Comparison of ENCODE assay signal across 32 cellular contexts in the genomic region with DNA sequence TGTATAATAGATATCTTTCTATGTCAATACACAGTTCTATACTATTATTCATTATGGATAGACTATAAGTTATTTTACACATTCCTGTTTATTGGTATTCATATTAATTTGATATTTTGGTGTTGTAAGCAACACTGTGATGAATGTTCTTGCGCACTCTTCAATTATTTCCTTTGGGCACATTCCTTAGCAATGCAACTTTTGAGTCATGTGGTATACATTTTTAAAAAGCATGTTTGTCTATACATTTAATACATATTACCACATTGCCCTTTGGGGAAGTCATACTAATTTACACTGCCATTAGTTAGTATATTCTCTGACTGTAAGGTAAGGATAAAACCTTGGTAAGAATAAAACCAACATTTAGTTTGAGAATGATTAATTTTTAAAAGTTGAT. TPM values are rescaled to one million over a fixed set of nuclear protein-coding genes. Genes with fewer than 3 reads are reported as not detected.
DNase-seq lines count a peak whose midpoint lies in the region; FAIRE-seq and TF ChIP-seq lines count a peak whose summit lies in the region.
"Had no signal": no experiment of that assay in that cellular context is flagged by ENCODE, and none has a peak within 500 bp of the region (broad histone marks: within the 10 kb centered on the region; RNA-seq: fewer than 3 reads in every experiment).

No MANE protein-coding gene starts in this region.

- H3K36me3 Mint-ChIP-seq in endodermal cell (ENCODE audit: low read depth) = peaks cover 4% of the 10 kb centered on the region
- H3K36me3 Mint-ChIP-seq: CD14-positive monocyte; CD4-positive, alpha-beta memory T cell; CD4-positive, CD25-positive, alpha-beta regulatory T cell; CD8-positive, alpha-beta memory T cell; CD8-positive, alpha-beta T cell had no signal

- no peak for FAIRE-seq in bronchial epithelial cell (lab: Jason Lieb, UNC)
- FAIRE-seq: A549, D721Med had no signal

- H3K4me3 ChIP-seq in bronchial epithelial cell (ENCODE audit: low read depth, low read length) (no peak overlapping the region), epithelial cell of esophagus (ENCODE audit: low read length) (no peak overlapping the region), endodermal cell (ENCODE audit: low read length) (no peak overlapping the region)
- H3K4me3 ChIP-seq: A549; BLaER1; BLaER1 treated with 17β-estradiol and CSF1 and Interleukin-3, amounts not matched to agents 10 nM and 100 nM had no signal

- no peak overlapping the region for H3K27ac ChIP-seq in endodermal cell (ENCODE audit: low read depth, low read length)
- H3K27ac ChIP-seq: 22Rv1; A549; BLaER1; BLaER1 treated with 17β-estradiol and CSF1 and Interleukin-3, amounts not matched to agents 10 nM and 100 nM; C4-2B had no signal

- no peak overlapping the region for H3K9ac ChIP-seq in endodermal cell (ENCODE audit: extremely low read depth, low read length, poor library complexity, severe bottlenecking)
- H3K9ac ChIP-seq: BLaER1; BLaER1 treated with 17β-estradiol and CSF1 and Interleukin-3, amounts not matched to agents 10 nM and 100 nM had no signal

- TF ChIP-seq CTCF in bronchial epithelial cell (IDR thresholded peaks at IDR 0.05; ENCODE audit: insufficient read depth, low read length, severe bottlenecking) = no peak
- no peak for TF ChIP-seq CTCF in epithelial cell of esophagus (IDR thresholded peaks at IDR 0.05; ENCODE audit: insufficient read depth, low read depth, low read length, missing control alignments)
- no peak for TF ChIP-seq CTCF in endodermal cell (conservative IDR thresholded peaks at IDR 0.05)

- H3K4me1 ChIP-seq in endodermal cell (ENCODE audit: control insufficient read depth, insufficient read depth, low read length) = peaks cover 4% of the 10 kb centered on the region
- H3K4me1 ChIP-seq: A549; BLaER1; BLaER1 treated with 17β-estradiol and CSF1 and Interleukin-3, amounts not matched to agents 10 nM and 100 nM; Caco-2 had no signal

- H3K36me3 ChIP-seq in bronchial epithelial cell (ENCODE audit: control insufficient read depth, insufficient read depth, low read length) = no peaks in the 10 kb centered on the region
- H3K36me3 ChIP-seq in endodermal cell (ENCODE audit: control insufficient read depth, insufficient read depth, low read length) = peaks cover 25% of the 10 kb centered on the region
- H3K36me3 ChIP-seq: BLaER1; BLaER1 treated with 17β-estradiol and CSF1 and Interleukin-3, amounts not matched to agents 10 nM and 100 nM had no signal

- H3K9me3 Mint-ChIP-seq in endodermal cell = no peaks in the 10 kb centered on the region
- H3K9me3 Mint-ChIP-seq: CD4-positive, alpha-beta memory T cell; CD4-positive, alpha-beta T cell; CD4-positive, CD25-positive, alpha-beta regulatory T cell; CD8-positive, alpha-beta memory T cell; CD8-positive, alpha-beta T cell had no signal

- no peak overlapping the region for H3K4me3 Mint-ChIP-seq in endodermal cell
- H3K4me3 Mint-ChIP-seq: B cell; CD14-positive monocyte; CD4-positive, alpha-beta memory T cell; CD4-positive, alpha-beta T cell; CD4-positive, CD25-positive, alpha-beta regulatory T cell; CD8-positive, alpha-beta memory T cell; CD8-positive, alpha-beta T cell had no signal

- H3K27me3 ChIP-seq in bronchial epithelial cell (ENCODE audit: control insufficient read depth, insufficient read depth, low read length) = no peaks in the 10 kb centered on the region
- H3K27me3 ChIP-seq in endodermal cell (ENCODE audit: control insufficient read depth, insufficient read depth, low read length, poor library complexity, severe bottlenecking) = no peaks in the 10 kb centered on the region
- H3K27me3 ChIP-seq: BE2C; BLaER1; BLaER1 treated with 17β-estradiol and CSF1 and Interleukin-3, amounts not matched to agents 10 nM and 100 nM had no signal

- 100% methylated on average over 1 of the region's 1 CpG; no CpG with 5 or more reads in 1 of the 2 experiments for WGBS in endodermal cell (ENCODE audit: insufficient coverage in 1 of 2, insufficient read length in 1 of 2), 2 experiments

- peak; percentile 41 for DNase-seq in bronchial epithelial cell (ENCODE audit: low read depth)
- peak; percentile 50 for DNase-seq in epithelial cell of esophagus (ENCODE audit: low read depth)
- DNase-seq in foreskin melanocyte = no peak
- no peak for DNase-seq in endodermal cell
- DNase-seq: 8988T; ACHN; AML-193; BE2C; C1 segment of cervical spinal cord; Caco-2; Calu3; CD4-positive, alpha-beta memory T cell; CD4-positive, alpha-beta T cell; CD4-positive, CD25-positive, alpha-beta regulatory T cell; CD8-positive, alpha-beta memory T cell; CD8-positive, alpha-beta T cell; COR-L47; DMS 273 treated with DMSO at 0.1 percent for 48 hours; DMS153; DMS53; DMS79; DMS79 treated with DMSO at 0.1 percent for 48 hours; DND-41; EL had no signal

- H3K27ac Mint-ChIP-seq in endodermal cell = no peak overlapping the region
- H3K27ac Mint-ChIP-seq: B cell; CD14-positive monocyte; CD4-positive, alpha-beta memory T cell; CD4-positive, alpha-beta T cell; CD4-positive, CD25-positive, alpha-beta regulatory T cell; CD8-positive, alpha-beta memory T cell; CD8-positive, alpha-beta T cell had no signal

- no peaks in the 10 kb centered on the region for H3K9me3 ChIP-seq in endodermal cell (ENCODE audit: control insufficient read depth, low read length)
- H3K9me3 ChIP-seq: A549; BE2C; BLaER1; BLaER1 treated with 17β-estradiol and CSF1 and Interleukin-3, amounts not matched to agents 10 nM and 100 nM; Caco-2 had no signal

- H3K27me3 Mint-ChIP-seq in endodermal cell (ENCODE audit: insufficient read depth) = no peaks in the 10 kb centered on the region

- peaks cover 6% of the 10 kb centered on the region for H3K4me1 Mint-ChIP-seq in endodermal cell
- H3K4me1 Mint-ChIP-seq: B cell; CD14-positive monocyte; CD4-positive, alpha-beta memory T cell; CD4-positive, CD25-positive, alpha-beta regulatory T cell; CD8-positive, alpha-beta memory T cell had no signal

RNA-seq across cellular contexts. Expression of a gene that starts 21.0 kb away (rescaled TPM):
- total RNA-seq in bronchial epithelial cell (12.2 and 13.7 TPM in 2 replicates), endodermal cell (10 to 100 TPM; 77.0 to 78.3 TPM)
- 16.1 TPM for polyA plus RNA-seq in endodermal cell (2013, experiment 1 of 2)
- 16.9 TPM for polyA plus RNA-seq in endodermal cell (2013, experiment 2 of 2)
- total RNA-seq: CD4-positive, alpha-beta memory T cell; CD4-positive, alpha-beta T cell; CD4-positive, CD25-positive, alpha-beta regulatory T cell; CD8-positive, alpha-beta memory T cell; CD8-positive, alpha-beta T cell had no signal
- polyA plus RNA-seq: CD14-positive monocyte; CD4-positive, alpha-beta memory T cell; CD4-positive, CD25-positive, alpha-beta regulatory T cell; CD8-positive, alpha-beta memory T cell had no signal

Comparison
In these comparisons a context has a peak if more than half of its experiments do, and no peak if none do; other contexts are left out.
1. DNase-seq: peak in bronchial epithelial cell (single experiment) and epithelial cell of esophagus (single experiment); none in foreskin melanocyte (single experiment) and endodermal cell (single experiment).